In the genomic region with DNA sequence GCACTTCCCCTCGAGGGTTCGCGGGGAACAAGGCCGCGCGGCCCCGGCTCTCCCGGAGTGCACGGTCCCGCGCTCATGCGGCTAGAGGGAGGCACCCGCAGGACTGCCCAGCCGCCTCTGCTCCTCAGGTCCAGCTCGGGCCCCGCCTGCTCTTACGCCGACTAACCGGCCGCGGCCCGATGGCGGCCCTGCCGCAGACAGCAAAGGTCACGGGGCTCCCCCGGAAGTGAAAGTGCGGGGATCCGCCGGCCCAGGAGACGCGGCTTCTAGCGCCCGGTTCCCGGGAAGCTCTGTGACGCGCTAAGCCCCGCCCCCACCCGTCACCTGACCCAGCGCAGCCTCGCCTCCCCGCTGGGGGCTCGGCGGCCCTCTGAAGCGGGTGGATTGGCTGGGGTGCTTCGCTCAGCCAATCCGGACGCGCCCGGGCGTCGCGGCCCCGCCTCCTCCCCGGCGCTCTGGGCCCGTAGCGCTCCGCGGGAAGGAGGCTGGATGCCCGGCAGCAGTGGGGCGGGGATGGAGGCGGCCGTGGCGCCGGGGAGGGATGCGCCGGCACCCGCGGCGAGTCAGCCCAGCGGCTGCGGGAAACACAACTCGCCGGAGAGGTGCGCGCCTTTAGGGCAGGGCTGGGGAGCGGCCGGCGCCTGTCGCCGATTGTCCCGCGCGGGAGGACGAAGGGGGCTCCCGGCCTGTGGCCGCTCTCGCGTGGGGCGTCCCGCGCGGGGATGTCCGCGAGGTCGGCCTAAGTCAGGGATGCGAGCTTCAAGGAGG, we compare ENCODE assay signal across 8 cellular contexts. TPM values are rescaled to one million over a fixed set of nuclear protein-coding genes. Genes with fewer than 3 reads are reported as not detected.
A peak's percentile ranks its signal among the peaks of the same experiment; 100 is the strongest.
DNase-seq lines count a peak whose midpoint lies in the region; ATAC-seq, FAIRE-seq and TF ChIP-seq lines count a peak whose summit lies in the region.

A gene with protein sequence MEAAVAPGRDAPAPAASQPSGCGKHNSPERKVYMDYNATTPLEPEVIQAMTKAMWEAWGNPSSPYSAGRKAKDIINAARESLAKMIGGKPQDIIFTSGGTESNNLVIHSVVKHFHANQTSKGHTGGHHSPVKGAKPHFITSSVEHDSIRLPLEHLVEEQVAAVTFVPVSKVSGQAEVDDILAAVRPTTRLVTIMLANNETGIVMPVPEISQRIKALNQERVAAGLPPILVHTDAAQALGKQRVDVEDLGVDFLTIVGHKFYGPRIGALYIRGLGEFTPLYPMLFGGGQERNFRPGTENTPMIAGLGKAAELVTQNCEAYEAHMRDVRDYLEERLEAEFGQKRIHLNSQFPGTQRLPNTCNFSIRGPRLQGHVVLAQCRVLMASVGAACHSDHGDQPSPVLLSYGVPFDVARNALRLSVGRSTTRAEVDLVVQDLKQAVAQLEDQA (plus strand): TSS at position 460 of the 768 bp plus-strand sequence. CDS start 54 bp downstream, at position 514.

- H3K4me3 ChIP-seq in A673 (ENCODE audit: low read depth, low read length, poor library complexity, severe bottlenecking) (peak within 1 kb of the TSS; percentile 85), breast epithelium (peak within 1 kb of the TSS; percentile 78 to 90 (median 86)), iPS-20b (ENCODE audit: low read length) (peak within 1 kb of the TSS; percentile 99), small intestine (ENCODE audit: low read depth in 1 of 2, low read length in 2 of 2) (peak within 1 kb of the TSS; percentile 82 to 90)

- DNase-seq in A673 (ENCODE audit: low spot score): peak; percentile 98
- peak; percentile 92 for DNase-seq in NCI-H2196 treated with DMSO at 0.1 percent for 48 hours (lab: John Stamatoyannopoulos, UW; ENCODE audit: unreplicated experiment)
- peak; percentile 97 for DNase-seq in breast epithelium (ENCODE audit: low spot score in 2 of 2)
- DNase-seq in small intestine: peak; percentile 99

- H3K27ac ChIP-seq in A673 (ENCODE audit: low read depth, low read length, poor library complexity, severe bottlenecking): peak within 1 kb of the TSS; percentile 94
- H3K27ac ChIP-seq in VCaP: peak within 1 kb of the TSS; percentile 92
- H3K27ac ChIP-seq in breast epithelium: peak within 1 kb of the TSS; percentile 89 to 94
- H3K27ac ChIP-seq in iPS-20b (ENCODE audit: low read length): peak within 1 kb of the TSS; percentile 82
- peak within 1 kb of the TSS; percentile 84 to 89 for H3K27ac ChIP-seq in small intestine (ENCODE audit: low read depth in 1 of 2, low read length in 1 of 2)

- 0 to 1% (median 0%) methylated on average over 65 to 97 of the region's 97 CpGs for WGBS in small intestine, 3 donors

- TF ChIP-seq CTCF in A673 (conservative IDR thresholded peaks at IDR 0.05; ENCODE audit: low read depth, low read length): no peak
- TF ChIP-seq CTCF in VCaP (conservative IDR thresholded peaks at IDR 0.05): no peak
- peak in 1 of 3 donors; percentile 13 for TF ChIP-seq CTCF in breast epithelium (IDR thresholded peaks at IDR 0.05)

- peak; percentile 84 for TF ChIP-seq POLR2A in breast epithelium (IDR thresholded peaks at IDR 0.05)

- H3K27me3 ChIP-seq in A673 (replicated peaks; ENCODE audit: insufficient read depth, low read depth, low read length, poor library complexity) (no peaks in the 10 kb centered on the region), breast epithelium (no peaks in the 10 kb centered on the region), iPS-20b (ENCODE audit: insufficient read depth, low read length) (no peaks in the 10 kb centered on the region), small intestine (ENCODE audit: control insufficient read depth in 2 of 2, insufficient read depth in 2 of 2, low read length in 2 of 2) (peaks cover 0 to 1% of the 10 kb centered on the region in 2 donors)

- H3K9me3 ChIP-seq in A673 (ENCODE audit: low read depth, low read length, poor library complexity, severe bottlenecking): no peaks in the 10 kb centered on the region
- H3K9me3 ChIP-seq in breast epithelium: no peaks in the 10 kb centered on the region
- H3K9me3 ChIP-seq in iPS-20b (ENCODE audit: insufficient read depth, low read depth, low read length): no peaks in the 10 kb centered on the region
- no peaks in the 10 kb centered on the region for H3K9me3 ChIP-seq in small intestine (ENCODE audit: control insufficient read depth, low read depth)

- peaks cover 11% of the 10 kb centered on the region for H3K4me1 ChIP-seq in A673 (ENCODE audit: insufficient read depth, low read length, poor library complexity, severe bottlenecking)
- H3K4me1 ChIP-seq in breast epithelium: no peaks in the 10 kb centered on the region
- H3K4me1 ChIP-seq in iPS-20b (ENCODE audit: insufficient read depth, low read length): peaks cover 5% of the 10 kb centered on the region; the same call in 1 of the 2 replicates
- H3K4me1 ChIP-seq in small intestine (ENCODE audit: control insufficient read depth in 2 of 2, insufficient read depth in 1 of 2, low read depth in 1 of 2, low read length in 1 of 2): peaks cover 6 to 12% of the 10 kb centered on the region in 2 donors

- intact Hi-C loops in A673 (cut with micrococcal nuclease; ENCODE audit: unreplicated experiment) (loop anchor here (10.0 kb wide), 1 partner anchor 206 kb away; a partner anchor contains a TSS), breast epithelium (cut with DNase I; ENCODE audit: low total_unique reads) (no loop called here)

- CTCF ChIA-PET in A673 (lab: Charles Lee): interaction anchor here (0.6 kb wide), 1 partner anchor 203 kb away, joined by 4 read pairs; no protein-coding TSS in a partner anchor

- POLR2A ChIA-PET in A673 (lab: Charles Lee; ENCODE audit: low non-redundant PET): no interaction called here

- FAIRE-seq in small intestine (lab: Jason Lieb, UNC): no peak

- H3K36me3 ChIP-seq in A673 (ENCODE audit: insufficient read depth, low read length, poor library complexity, severe bottlenecking): peaks cover 11% of the 10 kb centered on the region
- no peaks in the 10 kb centered on the region for H3K36me3 ChIP-seq in breast epithelium
- H3K36me3 ChIP-seq in iPS-20b (ENCODE audit: insufficient read depth, low read depth, low read length): peaks cover 21% of the 10 kb centered on the region
- H3K36me3 ChIP-seq in small intestine (ENCODE audit: control insufficient read depth in 2 of 2, insufficient read depth in 2 of 2, low read length in 2 of 2): no peaks in the 10 kb centered on the region

- peak within 1 kb of the TSS; percentile 94 for H3K9ac ChIP-seq in iPS-20b (ENCODE audit: low read depth, low read length)

- ATAC-seq in GM18868 (IDR thresholded peaks at IDR 0.05; ENCODE audit: unreplicated experiment) (peak; percentile 94), HG03108 (IDR thresholded peaks at IDR 0.05; ENCODE audit: unreplicated experiment) (peak; percentile 94)

- no TSS peak for BruUV-seq in A673 (replicated peaks; lab: Mats Ljungman, UMichigan)

RNA-seq across cellular contexts. Expression of the gene that starts here (rescaled TPM):
- total RNA-seq in A673 (2021): 69.9 and 72.4 TPM in 2 replicates
- total RNA-seq in breast epithelium: 10 to 100 TPM; 11.2 to 16.7 (median 12.1) TPM
- polyA plus RNA-seq in small intestine: 10 to 100 TPM; 12.7 to 28.8 (median 23.9) TPM

Comparison
In these comparisons a context has a peak if more than half of its experiments do, and no peak if none do; other contexts are left out.
1. Peak in every context shown above with its lines: DNase-seq, ATAC-seq, H3K4me3 ChIP-seq and H3K27ac ChIP-seq.